Comparison of ENCODE assay signal across 12 cellular contexts in the genomic region with DNA sequence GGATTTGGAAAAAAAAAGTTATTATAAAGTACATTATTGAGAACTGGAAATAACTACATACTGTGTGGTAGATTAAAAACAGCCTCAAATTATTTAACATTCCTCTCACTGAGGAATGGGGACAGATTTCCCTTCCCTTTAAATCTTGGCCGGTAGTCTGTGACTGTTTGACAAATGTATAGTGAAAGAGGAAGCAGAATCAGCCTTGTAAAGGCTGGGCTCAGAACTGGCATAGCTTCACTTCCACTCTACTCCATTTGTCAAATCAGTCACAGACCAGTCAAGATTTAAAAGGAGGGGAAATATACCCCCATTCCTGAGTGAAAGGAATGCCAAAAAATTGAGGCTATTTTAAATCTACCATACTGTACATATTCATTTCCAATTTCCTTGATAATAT. TPM values are rescaled to one million over a fixed set of nuclear protein-coding genes. Genes with fewer than 3 reads are reported as not detected.
DNase-seq lines count a peak whose midpoint lies in the region; ATAC-seq, FAIRE-seq and TF ChIP-seq lines count a peak whose summit lies in the region.
"Had no signal": no experiment of that assay in that cellular context is flagged by ENCODE, and none has a peak within 500 bp of the region (broad histone marks: within the 10 kb centered on the region; RNA-seq: fewer than 3 reads in every experiment).

No MANE protein-coding gene starts in this region.

- H3K4me1 Mint-ChIP-seq in GM23338: peaks cover 50% of the 10 kb centered on the region
- peaks cover 14% of the 10 kb centered on the region for H3K4me1 Mint-ChIP-seq in activated T-helper 1 cell treated with anti-CD3 and anti-CD28 coated beads, Interleukin-12 subunit alpha, Interleukin-12 subunit beta, Interleukin-2, Interleukin-4 antibody, amounts not matched to agents 30 ng/mL and 10 ng/mL and 1 ng/mL, durations not matched to agents 14 hours and 24 hours and 36 hours (ENCODE audit: low read depth)

- H3K4me1 ChIP-seq in GM23338 (ENCODE audit: insufficient read depth) (peaks cover 51% of the 10 kb centered on the region), Karpas-422 (ENCODE audit: low read length) (peaks cover 17% of the 10 kb centered on the region), small intestine (ENCODE audit: control insufficient read depth in 2 of 2, insufficient read depth in 1 of 2, low read depth in 1 of 2, low read length in 1 of 2) (no peaks in the 10 kb centered on the region)

- no peak overlapping the region for H3K4me3 Mint-ChIP-seq in GM23338
- no peak overlapping the region for H3K4me3 Mint-ChIP-seq in activated T-helper 1 cell treated with anti-CD3 and anti-CD28 coated beads, Interleukin-12 subunit alpha, Interleukin-12 subunit beta, Interleukin-2, Interleukin-4 antibody, amounts not matched to agents 30 ng/mL and 10 ng/mL and 1 ng/mL, durations not matched to agents 14 hours and 24 hours and 36 hours
- H3K4me3 Mint-ChIP-seq: activated CD4-positive, alpha-beta T cell treated with anti-CD3 and anti-CD28 coated beads, Interleukin-2, amount 10 ng/mL, durations not matched to agents 7 days and 5 days had no signal

- no peak overlapping the region for H3K27ac Mint-ChIP-seq in GM23338
- H3K27ac Mint-ChIP-seq in activated T-helper 1 cell treated with anti-CD3 and anti-CD28 coated beads, Interleukin-12 subunit alpha, Interleukin-12 subunit beta, Interleukin-2, Interleukin-4 antibody, amounts not matched to agents 30 ng/mL and 10 ng/mL and 1 ng/mL, durations not matched to agents 14 hours and 24 hours and 36 hours: no peak overlapping the region
- H3K27ac Mint-ChIP-seq: activated CD4-positive, alpha-beta T cell treated with anti-CD3 and anti-CD28 coated beads, Interleukin-2, amount 10 ng/mL, durations not matched to agents 7 days and 5 days had no signal

- H3F3A ChIP-seq in GM23338 (replicated peaks; ENCODE audit: low read depth): no peaks in the 10 kb centered on the region

- no peak for DNase-seq in GM23338 (ENCODE audit: low spot score)
- peak; percentile 58 for DNase-seq in Karpas-422
- peak; percentile 8 for DNase-seq in left kidney (ENCODE audit: low read depth, low spot score)
- DNase-seq in small intestine: no peak
- DNase-seq in cortex of kidney (lab: John Stamatoyannopoulos, UW): no peak
- no peak for DNase-seq in HPDE6-E6E7 (ENCODE audit: extremely low spot score)
- no peak for DNase-seq in activated T-helper 1 cell treated with anti-CD3 and anti-CD28 coated beads, Interleukin-12 subunit alpha, Interleukin-12 subunit beta, Interleukin-2, Interleukin-4 antibody, amounts not matched to agents 30 ng/mL and 10 ng/mL and 1 ng/mL, durations not matched to agents 14 hours and 24 hours and 36 hours (ENCODE audit: low spot score)
- DNase-seq: activated CD4-positive, alpha-beta T cell treated with anti-CD3 and anti-CD28 coated beads, Interleukin-2, amount 10 ng/mL, durations not matched to agents 7 days and 5 days; left cardiac atrium; NCI-H1105 treated with DMSO at 0.1 percent for 48 hours had no signal

- H3K36me3 ChIP-seq in GM23338 (ENCODE audit: insufficient read depth) (no peaks in the 10 kb centered on the region), Karpas-422 (ENCODE audit: insufficient read depth, low read length) (no peaks in the 10 kb centered on the region), small intestine (ENCODE audit: control insufficient read depth in 2 of 2, insufficient read depth in 2 of 2, low read length in 2 of 2) (no peaks in the 10 kb centered on the region)

- H3K27ac ChIP-seq in GM23338 (ENCODE audit: low read depth): no peak overlapping the region
- H3K27ac ChIP-seq in Karpas-422 (ENCODE audit: low read length): no peak overlapping the region
- no peak overlapping the region for H3K27ac ChIP-seq in small intestine (ENCODE audit: low read depth in 1 of 2, low read length in 1 of 2)

- H2AFZ ChIP-seq in GM23338: 0 out of 2 replicates have a peak overlapping the region, but pooled peaks have one; percentile 20
- H2AFZ ChIP-seq in Karpas-422 (ENCODE audit: low read length): no peak overlapping the region

- H3K9me3 Mint-ChIP-seq in GM23338: peaks cover 19% of the 10 kb centered on the region; the same call in 2 of the 3 replicates
- no peaks in the 10 kb centered on the region for H3K9me3 Mint-ChIP-seq in activated T-helper 1 cell treated with anti-CD3 and anti-CD28 coated beads, Interleukin-12 subunit alpha, Interleukin-12 subunit beta, Interleukin-2, Interleukin-4 antibody, amounts not matched to agents 30 ng/mL and 10 ng/mL and 1 ng/mL, durations not matched to agents 14 hours and 24 hours and 36 hours
- H3K9me3 Mint-ChIP-seq: activated CD4-positive, alpha-beta T cell treated with anti-CD3 and anti-CD28 coated beads, Interleukin-2, amount 10 ng/mL, durations not matched to agents 7 days and 5 days had no signal

- H3K9ac ChIP-seq in Karpas-422 (ENCODE audit: low read length): no peak overlapping the region

- H4K20me1 ChIP-seq in GM23338 (replicated peaks; ENCODE audit: insufficient read depth) (no peaks in the 10 kb centered on the region), Karpas-422 (ENCODE audit: insufficient read depth, low read depth, low read length) (no peaks in the 10 kb centered on the region)

- no peaks in the 10 kb centered on the region for H3K79me2 ChIP-seq in GM23338 (replicated peaks; ENCODE audit: insufficient read depth)
- H3K79me2 ChIP-seq in Karpas-422 (ENCODE audit: low read length): no peaks in the 10 kb centered on the region

- no peaks in the 10 kb centered on the region for H3K27me3 ChIP-seq in GM23338 (ENCODE audit: insufficient read depth)
- no peaks in the 10 kb centered on the region for H3K27me3 ChIP-seq in Karpas-422 (ENCODE audit: low read length)
- no peaks in the 10 kb centered on the region for H3K27me3 ChIP-seq in small intestine (ENCODE audit: control insufficient read depth in 2 of 2, insufficient read depth in 2 of 2, low read length in 2 of 2)

- intact Hi-C loops in activated T-helper 1 cell treated with anti-CD3 and anti-CD28 coated beads, Interleukin-12 subunit alpha, Interleukin-12 subunit beta, Interleukin-2, Interleukin-4 antibody, amounts not matched to agents 30 ng/mL and 10 ng/mL and 1 ng/mL, durations not matched to agents 14 hours and 24 hours and 36 hours (cut with micrococcal nuclease): no loop called here

- FAIRE-seq in small intestine (lab: Jason Lieb, UNC): no peak
- FAIRE-seq: G401.6 had no signal

- WGBS in small intestine, 3 donors: 13 to 26% (median 19%) methylated on average over 1 of the region's 1 CpG

- H3K4me2 ChIP-seq in GM23338: no peak overlapping the region
- H3K4me2 ChIP-seq in Karpas-422 (ENCODE audit: low read depth, low read length, poor library complexity, severe bottlenecking): peak overlapping the region; percentile 18

- H3K4me3 ChIP-seq in GM23338 (no peak overlapping the region), Karpas-422 (ENCODE audit: low read length) (no peak overlapping the region), small intestine (ENCODE audit: low read depth in 1 of 2, low read length in 2 of 2) (no peak overlapping the region)

- no peaks in the 10 kb centered on the region for H3K9me3 ChIP-seq in Karpas-422 (ENCODE audit: low read length)
- H3K9me3 ChIP-seq in small intestine (ENCODE audit: control insufficient read depth, low read depth): no peaks in the 10 kb centered on the region

- TF ChIP-seq CTCF in GM23338 (conservative IDR thresholded peaks at IDR 0.05; ENCODE audit: low read depth in 2 of 2): no peak

- no peaks in the 10 kb centered on the region for H3K9me2 ChIP-seq in GM23338 (ENCODE audit: insufficient read depth)
- H3K9me2 ChIP-seq in Karpas-422 (replicated peaks; ENCODE audit: insufficient read depth, low read length): no peaks in the 10 kb centered on the region

- peaks cover 12% of the 10 kb centered on the region for H3K27me3 Mint-ChIP-seq in GM23338 (ENCODE audit: insufficient read depth, low read depth, poor library complexity)
- H3K27me3 Mint-ChIP-seq in activated T-helper 1 cell treated with anti-CD3 and anti-CD28 coated beads, Interleukin-12 subunit alpha, Interleukin-12 subunit beta, Interleukin-2, Interleukin-4 antibody, amounts not matched to agents 30 ng/mL and 10 ng/mL and 1 ng/mL, durations not matched to agents 14 hours and 24 hours and 36 hours (ENCODE audit: insufficient read depth): peaks cover 14% of the 10 kb centered on the region

- peak; percentile 91 for ATAC-seq in GM18511 (IDR thresholded peaks at IDR 0.05; ENCODE audit: unreplicated experiment)
- no peak for ATAC-seq in GM23338

- H3K36me3 Mint-ChIP-seq in GM23338 (ENCODE audit: low read depth): peaks cover 16% of the 10 kb centered on the region
- no peaks in the 10 kb centered on the region for H3K36me3 Mint-ChIP-seq in activated T-helper 1 cell treated with anti-CD3 and anti-CD28 coated beads, Interleukin-12 subunit alpha, Interleukin-12 subunit beta, Interleukin-2, Interleukin-4 antibody, amounts not matched to agents 30 ng/mL and 10 ng/mL and 1 ng/mL, durations not matched to agents 14 hours and 24 hours and 36 hours (ENCODE audit: low read depth)

TF ChIP-seq in GM23338, 12 proteins besides CTCF, POLR2A, EP300 and RAD21 (continues in another document):
- TF ChIP-seq EZH2phosphoT487 (IDR thresholded peaks at IDR 0.05; ENCODE audit: unreplicated experiment): no peak
- TF ChIP-seq STAT1 (IDR thresholded peaks at IDR 0.05; ENCODE audit: unreplicated experiment): no peak

RNA-seq across cellular contexts. Expression of a gene that starts 18.2 kb away (rescaled TPM):
- total RNA-seq in GM23338 (2014; rRNA removed; shearing (Covaris generic)): 37.9 and 45.3 TPM in 2 replicates
- polyA plus RNA-seq in GM23338 (2016; fragmentation: Nextera tagmentation; extraction: Ambion mirVana) (35.2 and 38.3 TPM in 2 replicates), small intestine (10 to 100 TPM; 26.2 to 72.2 (median 35.4) TPM)
- total RNA-seq in Karpas-422 (2014; rRNA removed; shearing (Covaris generic); ENCODE audit: low replicate concordance): 9.8 and 11.7 TPM in 2 replicates
- 14.1 and 18.6 TPM in 2 replicates for total RNA-seq in activated T-helper 1 cell treated with anti-CD3 and anti-CD28 coated beads, Interleukin-12 subunit alpha, Interleukin-12 subunit beta, Interleukin-2, Interleukin-4 antibody, amounts not matched to agents 30 ng/mL and 10 ng/mL and 1 ng/mL, durations not matched to agents 14 hours and 24 hours and 36 hours

RNA-seq across cellular contexts. Expression of a gene that starts 35.3 kb away (rescaled TPM):
- total RNA-seq in GM23338 (2014; rRNA removed; shearing (Covaris generic)): 4.2 and 4.3 TPM in 2 replicates
- polyA plus RNA-seq in GM23338 (2016; fragmentation: Nextera tagmentation; extraction: Ambion mirVana) (0.61 and 1.2 TPM in 2 replicates), small intestine (1 to 10 TPM in 2 of 3 donors, under 1 TPM in 1; 0.89 to 6.4 (median 3.0) TPM)
- total RNA-seq in Karpas-422 (2014; rRNA removed; shearing (Covaris generic); ENCODE audit: low replicate concordance): 1.2 TPM in 1 of 2 replicates, not detected in the other
- total RNA-seq in activated T-helper 1 cell treated with anti-CD3 and anti-CD28 coated beads, Interleukin-12 subunit alpha, Interleukin-12 subunit beta, Interleukin-2, Interleukin-4 antibody, amounts not matched to agents 30 ng/mL and 10 ng/mL and 1 ng/mL, durations not matched to agents 14 hours and 24 hours and 36 hours: 7.5 and 8.0 TPM in 2 replicates

Comparison
In these comparisons a context has a peak if more than half of its experiments do, and no peak if none do; other contexts are left out.
1. DNase-seq: peak in Karpas-422 (single experiment) and left kidney (single experiment); none in GM23338 (single experiment), small intestine (single experiment), cortex of kidney (single experiment), HPDE6-E6E7 (single experiment) and activated T-helper 1 cell treated with anti-CD3 and anti-CD28 coated beads, Interleukin-12 subunit alpha, Interleukin-12 subunit beta, Interleukin-2, Interleukin-4 antibody, amounts not matched to agents 30 ng/mL and 10 ng/mL and 1 ng/mL, durations not matched to agents 14 hours and 24 hours and 36 hours (single experiment).